In the genomic region with DNA sequence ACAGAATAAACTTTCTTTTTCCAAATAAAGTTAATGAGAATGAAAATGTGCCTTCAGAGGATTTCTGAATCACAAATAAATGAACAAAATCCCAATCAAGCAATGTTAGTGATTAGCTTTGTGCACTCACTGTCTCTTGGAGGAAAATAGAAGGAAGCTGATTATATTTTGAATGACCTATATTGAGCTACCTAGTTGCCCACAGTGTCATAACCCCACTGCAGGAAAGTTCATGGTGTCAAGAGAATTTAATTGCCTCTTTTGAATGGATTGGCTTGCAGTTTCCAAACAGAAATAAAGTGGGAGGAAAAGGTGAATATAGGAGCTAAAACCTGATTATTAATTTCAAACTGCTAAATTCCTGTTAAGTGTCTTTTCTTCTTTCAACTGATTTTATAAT, we compare ENCODE assay signal across 18 cellular contexts.
"Had no signal": no experiment of that assay in that cellular context is flagged by ENCODE, and none has a peak within 500 bp of the region (broad histone marks: within the 10 kb centered on the region; RNA-seq: fewer than 3 reads in every experiment).

No MANE protein-coding gene starts in this region.

- H3K4me3 ChIP-seq: K562, SJSA1, SK-N-MC had no signal

- H3K27ac ChIP-seq: HL-60, KMS-11, RWPE1, SJSA1, SK-N-MC had no signal

- H3K27me3 ChIP-seq: SJSA1 had no signal

- H3K36me3 ChIP-seq: SJSA1 had no signal

- H3K9me3 ChIP-seq: SJSA1 had no signal

- H3K4me1 ChIP-seq: SJSA1 had no signal

- DNase-seq: NCI-H1092 treated with DMSO at 0.1 percent for 48 hours; NCI-H1436; NCI-H187; NCI-H2029; NCI-H2081 treated with DMSO at 0.1 percent for 48 hours; NCI-H446; NCI-H510A; NCI-H774; NK-92 treated with Interleukin-12 subunit alpha and Interleukin-12 subunit beta, amount 100 ng/mL, for 24 hours; PC-3; SIG-M5 had no signal

- ATAC-seq: K562, Panc1, PC-3 had no signal
